ENCODE assay signal across 13 cellular contexts in genomic region chr10:131213651-131214505, GRCh38.
"Had no signal": no experiment of that assay in that cellular context is flagged by ENCODE, and none has a peak within 500 bp of the region (broad histone marks: within the 10 kb centered on the region; RNA-seq: fewer than 3 reads in every experiment).

No MANE protein-coding gene starts in this region.

- H3K27ac ChIP-seq: left lung, transverse colon had no signal

- H3K4me3 ChIP-seq: left lung, transverse colon had no signal

- H3K4me1 Mint-ChIP-seq: activated CD4-positive, alpha-beta T cell treated with anti-CD3 and anti-CD28 coated beads, Interleukin-2, amount 10 ng/mL, durations not matched to agents 7 days and 5 days; central memory CD8-positive, alpha-beta T cell; immature natural killer cell had no signal

- H3K36me3 ChIP-seq: left lung, transverse colon had no signal

- H3K36me3 Mint-ChIP-seq: immature natural killer cell had no signal

- H3K27ac Mint-ChIP-seq: activated CD4-positive, alpha-beta T cell treated with anti-CD3 and anti-CD28 coated beads, Interleukin-2, amount 10 ng/mL, durations not matched to agents 7 days and 5 days; dendritic cell treated with granulocyte-macrophage colony-stimulating factor and Interleukin-4, amounts not matched to agents 40 ng/mL and 50 ng/mL, for 4 days; immature natural killer cell; T-helper 1 cell treated with Interleukin-12 subunit alpha and Interleukin-12 subunit beta and Interleukin-4 antibody, amounts not matched to agents 30 μg/mL and 1 μg/mL, for 36 hours had no signal

- H3K4me3 Mint-ChIP-seq: activated CD4-positive, alpha-beta T cell treated with anti-CD3 and anti-CD28 coated beads, Interleukin-2, amount 10 ng/mL, durations not matched to agents 7 days and 5 days; central memory CD8-positive, alpha-beta T cell; dendritic cell treated with granulocyte-macrophage colony-stimulating factor and Interleukin-4, amounts not matched to agents 40 ng/mL and 50 ng/mL, for 4 days; immature natural killer cell; T-helper 1 cell treated with Interleukin-12 subunit alpha and Interleukin-12 subunit beta and Interleukin-4 antibody, amounts not matched to agents 30 μg/mL and 1 μg/mL, for 36 hours had no signal

- DNase-seq: activated CD4-positive, alpha-beta T cell treated with anti-CD3 and anti-CD28 coated beads, Interleukin-2, amount 10 ng/mL, durations not matched to agents 7 days and 5 days; activated CD4-positive, CD25-positive, alpha-beta regulatory T cell; activated CD8-positive, alpha-beta memory T cell treated with anti-CD3 and anti-CD28 coated beads for 24 hours; immature natural killer cell; mesenchymal stem cell; small intestine; transverse colon had no signal

- H3K27me3 Mint-ChIP-seq: activated CD4-positive, alpha-beta T cell treated with anti-CD3 and anti-CD28 coated beads, Interleukin-2, amount 10 ng/mL, durations not matched to agents 7 days and 5 days; central memory CD8-positive, alpha-beta T cell; dendritic cell treated with granulocyte-macrophage colony-stimulating factor and Interleukin-4, amounts not matched to agents 40 ng/mL and 50 ng/mL, for 4 days had no signal

- ATAC-seq: esophagus mucosa, left lung, right cardiac atrium had no signal

- H3K9me3 Mint-ChIP-seq: activated CD4-positive, alpha-beta T cell treated with anti-CD3 and anti-CD28 coated beads, Interleukin-2, amount 10 ng/mL, durations not matched to agents 7 days and 5 days; central memory CD8-positive, alpha-beta T cell; dendritic cell treated with granulocyte-macrophage colony-stimulating factor and Interleukin-4, amounts not matched to agents 40 ng/mL and 50 ng/mL, for 4 days; immature natural killer cell; T-helper 1 cell treated with Interleukin-12 subunit alpha and Interleukin-12 subunit beta and Interleukin-4 antibody, amounts not matched to agents 30 μg/mL and 1 μg/mL, for 36 hours had no signal

- H3K27me3 ChIP-seq: transverse colon had no signal
